17 cellular contexts compared by ENCODE assay signal in the genomic region with DNA sequence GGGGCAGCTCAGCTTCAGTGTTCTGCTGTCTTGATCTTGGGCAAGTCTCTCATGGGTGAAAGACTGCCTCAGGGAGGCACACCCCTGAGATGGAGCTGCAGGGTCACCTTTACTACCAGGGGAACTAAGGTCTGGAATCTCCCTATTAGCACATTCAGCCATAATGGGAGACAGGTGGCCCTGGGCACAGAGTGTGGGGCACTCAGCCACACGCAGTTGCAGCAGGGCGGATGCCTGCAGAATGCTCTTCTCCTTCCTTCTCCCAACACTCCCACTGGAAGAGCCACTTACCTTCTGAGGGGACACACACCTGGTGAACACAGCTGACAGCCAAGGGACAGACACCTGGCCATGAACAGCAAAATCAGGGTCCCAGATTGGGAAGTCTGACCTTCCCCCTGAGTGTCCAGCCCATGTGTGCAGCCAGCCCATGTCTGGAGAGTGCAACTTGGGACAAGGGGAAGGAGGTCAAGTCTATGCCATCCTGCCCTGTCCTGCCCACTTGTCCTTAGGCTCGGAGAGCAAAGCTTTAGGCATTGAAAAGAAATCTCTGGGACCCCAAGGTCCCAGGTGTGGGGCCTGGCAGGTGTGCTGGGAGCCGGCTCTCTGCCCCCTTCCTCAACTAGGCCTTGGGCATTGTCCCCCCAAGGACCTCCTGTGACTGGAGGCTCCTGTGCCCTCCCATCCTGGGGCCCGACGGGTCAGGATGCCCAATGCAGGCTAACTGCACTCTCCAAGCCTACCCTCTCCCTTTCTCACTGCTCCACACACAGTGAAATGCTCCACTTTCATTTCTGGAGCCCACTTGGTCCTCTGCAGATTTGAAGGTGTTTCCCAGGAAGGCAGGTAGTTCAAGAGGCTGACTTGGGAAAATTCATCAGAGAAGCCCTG.
"Had no signal": no experiment of that assay in that cellular context is flagged by ENCODE, and none has a peak within 500 bp of the region (broad histone marks: within the 10 kb centered on the region; RNA-seq: fewer than 3 reads in every experiment).

No MANE protein-coding gene starts in this region.

- H3K4me1 Mint-ChIP-seq: activated naive CD4-positive, alpha-beta T cell treated with anti-CD3 and anti-CD28 coated beads, Interleukin-2, amount 10 ng/mL, durations not matched to agents 7 days and 5 days; activated T-helper 17 cell treated with anti-CD3 and anti-CD28 coated beads, Interleukin-2, amount 50 U/mL, for 72 hours had no signal

- ATAC-seq: activated T-helper 17 cell treated with anti-CD3 and anti-CD28 coated beads, Interleukin-2, amount 50 U/mL, for 72 hours; left lobe of liver; mucosa of descending colon; naive thymus-derived CD8-positive, alpha-beta T cell; right cardiac atrium had no signal

- H3K27ac Mint-ChIP-seq: activated naive CD4-positive, alpha-beta T cell treated with anti-CD3 and anti-CD28 coated beads, Interleukin-2, amount 10 ng/mL, durations not matched to agents 7 days and 5 days; activated T-helper 17 cell treated with anti-CD3 and anti-CD28 coated beads, Interleukin-2, amount 50 U/mL, for 72 hours; progenitor cell of endocrine pancreas had no signal

- H3K4me3 Mint-ChIP-seq: activated naive CD4-positive, alpha-beta T cell treated with anti-CD3 and anti-CD28 coated beads, Interleukin-2, amount 10 ng/mL, durations not matched to agents 7 days and 5 days; activated T-helper 17 cell treated with anti-CD3 and anti-CD28 coated beads, Interleukin-2, amount 50 U/mL, for 72 hours; naive thymus-derived CD8-positive, alpha-beta T cell had no signal

- H3K9me3 Mint-ChIP-seq: activated naive CD4-positive, alpha-beta T cell treated with anti-CD3 and anti-CD28 coated beads, Interleukin-2, amount 10 ng/mL, durations not matched to agents 7 days and 5 days; activated T-helper 17 cell treated with anti-CD3 and anti-CD28 coated beads, Interleukin-2, amount 50 U/mL, for 72 hours had no signal

- H3K27ac ChIP-seq: transverse colon had no signal

- DNase-seq: activated CD4-positive, alpha-beta T cell treated with anti-CD3 and anti-CD28 coated beads, Interleukin-2, amount 50 U/mL, for 1 hour; activated CD4-positive, CD25-positive, alpha-beta regulatory T cell; activated naive CD4-positive, alpha-beta T cell treated with anti-CD3 and anti-CD28 coated beads, Interleukin-2, amount 10 ng/mL, durations not matched to agents 7 days and 5 days; mucosa of descending colon; nucleus accumbens; right cardiac atrium; stimulated activated naive CD4-positive, alpha-beta T cell; substantia nigra; transverse colon had no signal

- H3K36me3 Mint-ChIP-seq: activated naive CD4-positive, alpha-beta T cell treated with anti-CD3 and anti-CD28 coated beads, Interleukin-2, amount 10 ng/mL, durations not matched to agents 7 days and 5 days; naive thymus-derived CD8-positive, alpha-beta T cell had no signal

- H3K4me1 ChIP-seq: adrenal gland, transverse colon had no signal

- H3K9me3 ChIP-seq: adrenal gland, mucosa of descending colon, transverse colon had no signal

- FAIRE-seq: endometrium, islet of Langerhans, TTC549 had no signal

- H3K4me3 ChIP-seq: adrenal gland, mucosa of descending colon, transverse colon had no signal

- H3K27me3 Mint-ChIP-seq: activated T-helper 17 cell treated with anti-CD3 and anti-CD28 coated beads, Interleukin-2, amount 50 U/mL, for 72 hours; naive thymus-derived CD8-positive, alpha-beta T cell had no signal

- H3K27me3 ChIP-seq: adrenal gland, transverse colon had no signal

- H3K36me3 ChIP-seq: adrenal gland, transverse colon had no signal
